38 cellular contexts compared by ENCODE assay signal in genomic region chr2:189826039-189826438, GRCh38.
"Had no signal": no experiment of that assay in that cellular context is flagged by ENCODE, and none has a peak within 500 bp of the region (broad histone marks: within the 10 kb centered on the region; RNA-seq: fewer than 3 reads in every experiment).

No MANE protein-coding gene starts in this region.

- H3K4me1 Mint-ChIP-seq: activated CD4-positive, alpha-beta T cell treated with anti-CD3 and anti-CD28 coated beads, Interleukin-2, amount 10 ng/mL, durations not matched to agents 24 days and 14 days; activated CD8-positive, alpha-beta memory T cell treated with anti-CD3 and anti-CD28 coated beads, Interleukin-2, amount 10 ng/mL, durations not matched to agents 7 days and 5 days had no signal

- H3K9me3 ChIP-seq: adrenal gland, body of pancreas, breast epithelium, esophagus muscularis mucosa, gastroesophageal sphincter, heart right ventricle had no signal

- H3K27ac ChIP-seq: adrenal gland, body of pancreas, breast epithelium, cardiac muscle cell, coronary artery, dorsolateral prefrontal cortex, esophagus muscularis mucosa, gastroesophageal sphincter, heart right ventricle, WERI-Rb-1 had no signal

- H3K4me3 Mint-ChIP-seq: activated CD4-positive, alpha-beta memory T cell treated with anti-CD3 and anti-CD28 coated beads for 36 hours; activated CD4-positive, alpha-beta T cell treated with anti-CD3 and anti-CD28 coated beads for 36 hours; activated CD4-positive, alpha-beta T cell treated with anti-CD3 and anti-CD28 coated beads, Interleukin-2, amount 10 ng/mL, durations not matched to agents 24 days and 14 days; activated CD8-positive, alpha-beta memory T cell treated with anti-CD3 and anti-CD28 coated beads, Interleukin-2, amount 10 ng/mL, durations not matched to agents 7 days and 5 days; activated CD8-positive, alpha-beta T cell treated with anti-CD3 and anti-CD28 coated beads, Interleukin-2, amount 10 ng/mL, durations not matched to agents 7 days and 5 days; activated naive CD8-positive, alpha-beta T cell treated with anti-CD3 and anti-CD28 coated beads for 36 hours; activated naive CD8-positive, alpha-beta T cell treated with anti-CD3 and anti-CD28 coated beads, Interleukin-2, amount 50 U/mL, for 24 hours; activated T-helper 1 cell treated with anti-CD3 and anti-CD28 coated beads, Interleukin-12 subunit alpha, Interleukin-12 subunit beta, Interleukin-2, Interleukin-4 antibody, amounts not matched to agents 30 ng/mL and 10 ng/mL and 1 ng/mL, durations not matched to agents 14 hours and 24 hours and 36 hours; central memory CD8-positive, alpha-beta T cell; dendritic cell treated with granulocyte-macrophage colony-stimulating factor and Interleukin-4, amounts not matched to agents 40 ng/mL and 50 ng/mL, for 4 days; T-helper 17 cell; T-helper 2 cell treated with Interferon-gamma antibody and Interleukin-4, amounts not matched to agents 5 μg/mL and 100 μg/mL, for 36 hours had no signal

- DNase-seq: activated CD4-positive, alpha-beta memory T cell treated with anti-CD3 and anti-CD28 coated beads for 36 hours; activated CD4-positive, alpha-beta T cell treated with anti-CD3 and anti-CD28 coated beads for 36 hours; activated CD4-positive, alpha-beta T cell treated with anti-CD3 and anti-CD28 coated beads, Interleukin-2, amount 10 ng/mL, durations not matched to agents 24 days and 14 days; activated CD4-positive, CD25-positive, alpha-beta regulatory T cell; activated CD4-positive, CD25-positive, alpha-beta regulatory T cell treated with anti-CD3 and anti-CD28 coated beads, Interleukin-2, amount 50 U/mL, for 72 hours; activated CD8-positive, alpha-beta memory T cell treated with anti-CD3 and anti-CD28 coated beads, Interleukin-2, amount 10 ng/mL, durations not matched to agents 7 days and 5 days; activated CD8-positive, alpha-beta memory T cell treated with anti-CD3 and anti-CD28 coated beads, Interleukin-2, amount 50 U/mL, for 4 hours; activated CD8-positive, alpha-beta T cell treated with anti-CD3 and anti-CD28 coated beads, Interleukin-2, amount 10 ng/mL, durations not matched to agents 7 days and 5 days; activated gamma-delta T cell; activated naive CD4-positive, alpha-beta T cell; activated naive CD4-positive, alpha-beta T cell treated with anti-CD3 and anti-CD28 coated beads, Interleukin-2, amount 50 U/mL, for 16 hours; activated naive CD8-positive, alpha-beta T cell treated with anti-CD3 and anti-CD28 coated beads for 36 hours; activated naive CD8-positive, alpha-beta T cell treated with anti-CD3 and anti-CD28 coated beads, Interleukin-2, amount 50 U/mL, for 24 hours; activated T-cell treated with anti-CD3 and anti-CD28 coated beads, Interleukin-2, amount 50 U/mL, for 1 hour; activated T-cell treated with anti-CD3 and anti-CD28 coated beads, Interleukin-2, amount 50 U/mL, for 48 hours; adrenal gland; amygdala; aorta; body of pancreas; dorsolateral prefrontal cortex; effector memory CD4-positive, alpha-beta T cell; erythroblast; foreskin melanocyte; heart right ventricle; SW 1271; T-helper 1 cell; T-helper 17 cell; T1000; WERI-Rb-1 had no signal

- H3K9me3 Mint-ChIP-seq: activated CD4-positive, alpha-beta memory T cell treated with anti-CD3 and anti-CD28 coated beads for 36 hours; activated CD4-positive, alpha-beta T cell treated with anti-CD3 and anti-CD28 coated beads, Interleukin-2, amount 10 ng/mL, durations not matched to agents 24 days and 14 days; activated naive CD8-positive, alpha-beta T cell treated with anti-CD3 and anti-CD28 coated beads for 36 hours; activated naive CD8-positive, alpha-beta T cell treated with anti-CD3 and anti-CD28 coated beads, Interleukin-2, amount 50 U/mL, for 24 hours; activated T-helper 1 cell treated with anti-CD3 and anti-CD28 coated beads, Interleukin-12 subunit alpha, Interleukin-12 subunit beta, Interleukin-2, Interleukin-4 antibody, amounts not matched to agents 30 ng/mL and 10 ng/mL and 1 ng/mL, durations not matched to agents 14 hours and 24 hours and 36 hours; central memory CD8-positive, alpha-beta T cell; T-helper 2 cell treated with Interferon-gamma antibody and Interleukin-4, amounts not matched to agents 5 μg/mL and 100 μg/mL, for 36 hours had no signal

- H3K4me3 ChIP-seq: adrenal gland, body of pancreas, breast epithelium, cardiac muscle cell, coronary artery, dorsolateral prefrontal cortex, esophagus muscularis mucosa, gastroesophageal sphincter, heart right ventricle had no signal

- H3K27ac Mint-ChIP-seq: activated CD4-positive, alpha-beta memory T cell treated with anti-CD3 and anti-CD28 coated beads for 36 hours; activated CD4-positive, alpha-beta T cell treated with anti-CD3 and anti-CD28 coated beads for 36 hours; activated CD4-positive, alpha-beta T cell treated with anti-CD3 and anti-CD28 coated beads, Interleukin-2, amount 10 ng/mL, durations not matched to agents 24 days and 14 days; activated CD8-positive, alpha-beta memory T cell treated with anti-CD3 and anti-CD28 coated beads, Interleukin-2, amount 10 ng/mL, durations not matched to agents 7 days and 5 days; activated CD8-positive, alpha-beta T cell treated with anti-CD3 and anti-CD28 coated beads, Interleukin-2, amount 10 ng/mL, durations not matched to agents 7 days and 5 days; activated naive CD8-positive, alpha-beta T cell treated with anti-CD3 and anti-CD28 coated beads for 36 hours; activated naive CD8-positive, alpha-beta T cell treated with anti-CD3 and anti-CD28 coated beads, Interleukin-2, amount 50 U/mL, for 24 hours; activated T-helper 1 cell treated with anti-CD3 and anti-CD28 coated beads, Interleukin-12 subunit alpha, Interleukin-12 subunit beta, Interleukin-2, Interleukin-4 antibody, amounts not matched to agents 30 ng/mL and 10 ng/mL and 1 ng/mL, durations not matched to agents 14 hours and 24 hours and 36 hours; dendritic cell treated with granulocyte-macrophage colony-stimulating factor and Interleukin-4, amounts not matched to agents 40 ng/mL and 50 ng/mL, for 4 days; T-helper 17 cell; T-helper 2 cell treated with Interferon-gamma antibody and Interleukin-4, amounts not matched to agents 5 μg/mL and 100 μg/mL, for 36 hours had no signal

- H3K27me3 Mint-ChIP-seq: activated CD4-positive, alpha-beta memory T cell treated with anti-CD3 and anti-CD28 coated beads for 36 hours; activated CD4-positive, alpha-beta T cell treated with anti-CD3 and anti-CD28 coated beads for 36 hours; activated CD4-positive, alpha-beta T cell treated with anti-CD3 and anti-CD28 coated beads, Interleukin-2, amount 10 ng/mL, durations not matched to agents 24 days and 14 days; activated CD8-positive, alpha-beta memory T cell treated with anti-CD3 and anti-CD28 coated beads, Interleukin-2, amount 10 ng/mL, durations not matched to agents 7 days and 5 days; activated naive CD8-positive, alpha-beta T cell treated with anti-CD3 and anti-CD28 coated beads for 36 hours; activated naive CD8-positive, alpha-beta T cell treated with anti-CD3 and anti-CD28 coated beads, Interleukin-2, amount 50 U/mL, for 24 hours; central memory CD8-positive, alpha-beta T cell; dendritic cell treated with granulocyte-macrophage colony-stimulating factor and Interleukin-4, amounts not matched to agents 40 ng/mL and 50 ng/mL, for 4 days; T-helper 17 cell had no signal

- H3K4me1 ChIP-seq: body of pancreas, breast epithelium, heart right ventricle had no signal

- ATAC-seq: activated CD4-positive, alpha-beta T cell treated with anti-CD3 and anti-CD28 coated beads for 36 hours; activated CD8-positive, alpha-beta memory T cell treated with anti-CD3 and anti-CD28 coated beads, Interleukin-2, amount 10 ng/mL, durations not matched to agents 7 days and 5 days; activated CD8-positive, alpha-beta T cell treated with anti-CD3 and anti-CD28 coated beads, Interleukin-2, amount 10 ng/mL, durations not matched to agents 7 days and 5 days; activated naive CD8-positive, alpha-beta T cell treated with anti-CD3 and anti-CD28 coated beads, Interleukin-2, amount 50 U/mL, for 24 hours; body of pancreas; gastroesophageal sphincter; heart right ventricle; T-helper 17 cell had no signal

- H3K36me3 ChIP-seq: adrenal gland, breast epithelium, cardiac muscle cell had no signal

- H3K27me3 ChIP-seq: adrenal gland, body of pancreas, breast epithelium, dorsolateral prefrontal cortex, esophagus muscularis mucosa, gastroesophageal sphincter, heart right ventricle had no signal
